15 cellular contexts compared by ENCODE assay signal in the genomic region with DNA sequence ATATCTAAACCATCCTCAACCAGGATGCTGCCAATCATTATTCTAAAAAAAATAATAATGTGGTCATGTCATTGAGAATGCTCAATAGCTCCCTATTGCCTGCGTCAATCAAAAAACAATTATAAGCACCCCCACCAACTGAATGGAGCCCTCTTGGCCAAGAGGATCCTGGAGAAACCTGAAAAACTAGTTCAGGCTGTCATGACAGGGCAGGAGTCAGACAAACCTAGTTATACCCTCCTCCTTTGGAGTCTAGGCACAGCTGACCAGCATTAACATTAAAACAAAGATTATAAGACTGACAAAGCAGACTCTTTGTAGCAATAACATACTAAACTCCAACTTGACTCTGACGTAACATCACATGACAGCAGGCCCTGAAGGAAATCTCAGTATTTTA.
"Had no signal": no experiment of that assay in that cellular context is flagged by ENCODE, and none has a peak within 500 bp of the region (broad histone marks: within the 10 kb centered on the region; RNA-seq: fewer than 3 reads in every experiment).

No MANE protein-coding gene starts in this region.

- H3K36me3 Mint-ChIP-seq: naive B cell had no signal

- H3K4me3 ChIP-seq: heart left ventricle, ovary had no signal

- H3K27me3 ChIP-seq: ovary had no signal

- H3K27ac ChIP-seq: heart left ventricle, ovary had no signal

- H3K4me3 Mint-ChIP-seq: activated T-helper 17 cell treated with anti-CD3 and anti-CD28 coated beads, Interleukin-2, amount 50 U/mL, for 72 hours; naive B cell had no signal

- DNase-seq: activated CD4-positive, alpha-beta T cell treated with anti-CD3 and anti-CD28 coated beads, Interleukin-2, amount 50 U/mL, for 4 hours; activated CD4-positive, CD25-positive, alpha-beta regulatory T cell treated with anti-CD3 and anti-CD28 coated beads, Interleukin-2, amount 50 U/mL, for 72 hours; activated naive CD4-positive, alpha-beta T cell treated with Interleukin-2 at 50 U/mL for 16 hours; anterior cingulate cortex; cerebellar nuclear complex; effector CD8-positive, alpha-beta T cell; foreskin melanocyte; heart left ventricle; islet precursor cell; naive B cell; ovary; stimulated activated CD4-positive, alpha-beta T cell treated with anti-CD3 and anti-CD28 coated beads, Interleukin-12 subunit alpha, Interleukin-12 subunit beta, amount 100 ng/mL, for 4 hours; stimulated activated CD4-positive, alpha-beta T cell treated with anti-CD3 and anti-CD28 coated beads, Interleukin-2, amount 100 ng/mL, for 24 hours; T1000 had no signal

- H3K27ac Mint-ChIP-seq: activated T-helper 17 cell treated with anti-CD3 and anti-CD28 coated beads, Interleukin-2, amount 50 U/mL, for 72 hours; naive B cell had no signal

- H3K4me1 Mint-ChIP-seq: activated T-helper 17 cell treated with anti-CD3 and anti-CD28 coated beads, Interleukin-2, amount 50 U/mL, for 72 hours; naive B cell had no signal

- ATAC-seq: activated T-helper 17 cell treated with anti-CD3 and anti-CD28 coated beads, Interleukin-2, amount 50 U/mL, for 72 hours; heart left ventricle had no signal

- H3K9me3 Mint-ChIP-seq: activated T-helper 17 cell treated with anti-CD3 and anti-CD28 coated beads, Interleukin-2, amount 50 U/mL, for 72 hours; naive B cell had no signal

- H3K9me3 ChIP-seq: heart left ventricle, ovary had no signal

- H3K36me3 ChIP-seq: heart left ventricle, ovary had no signal
